Comparison of ENCODE assay signal across 8 cellular contexts in genomic region chr22:32528984-32529982, GRCh38. TPM values are rescaled to one million over a fixed set of nuclear protein-coding genes. Genes with fewer than 3 reads are reported as not detected.
A peak's percentile ranks its signal among the peaks of the same experiment; 100 is the strongest.
DNase-seq lines count a peak whose midpoint lies in the region; TF ChIP-seq lines count a peak whose summit lies in the region.

No MANE protein-coding gene starts in this region.

- H3K4me3 Mint-ChIP-seq in endothelial cell (ENCODE audit: unreplicated experiment): no peak overlapping the region

- no peaks in the 10 kb centered on the region for H3K36me3 Mint-ChIP-seq in endothelial cell (ENCODE audit: low read depth, unreplicated experiment)

- DNase-seq in NK-92 treated with Interleukin-12 subunit alpha and Interleukin-12 subunit beta, amount 100 ng/mL, for 24 hours (lab: John Stamatoyannopoulos, UW): peak; percentile 17
- DNase-seq in NK-92 (lab: John Stamatoyannopoulos, UW; ENCODE audit: unreplicated experiment) (no peak), NCI-H748 (lab: John Stamatoyannopoulos, UW; ENCODE audit: unreplicated experiment) (peak; percentile 43), endothelial cell (ENCODE audit: low spot score) (peak; percentile 85), mesenteric fat pad (ENCODE audit: low spot score) (peak; percentile 94), DMS79 treated with DMSO at 0.1 percent for 48 hours (lab: John Stamatoyannopoulos, UW) (no peak)
- DNase-seq in activated CD8-positive, alpha-beta memory T cell treated with anti-CD3 and anti-CD28 coated beads for 4 hours (ENCODE audit: low read depth in 2 of 2): peak; percentile 3 to 32
- peak; percentile 20 for DNase-seq in stimulated activated CD8-positive, alpha-beta memory T cell treated with anti-CD3 and anti-CD28 coated beads, Interleukin-12 subunit alpha, Interleukin-12 subunit beta, amount 100 ng/mL, for 24 hours (ENCODE audit: extremely low read depth)

- peak; percentile 93 for TF ChIP-seq CTCF in endothelial cell (IDR thresholded peaks at IDR 0.05; ENCODE audit: unreplicated experiment)

- H3K4me1 Mint-ChIP-seq in endothelial cell (ENCODE audit: unreplicated experiment): peaks cover 31% of the 10 kb centered on the region

- peak overlapping the region; percentile 39 for H3K27ac Mint-ChIP-seq in endothelial cell (ENCODE audit: unreplicated experiment)

- peaks cover 6% of the 10 kb centered on the region for H3K27me3 Mint-ChIP-seq in endothelial cell (ENCODE audit: unreplicated experiment)

- no peaks in the 10 kb centered on the region for H3K9me3 Mint-ChIP-seq in endothelial cell (ENCODE audit: unreplicated experiment)

RNA-seq across cellular contexts. Expression of gene FBXO7, which starts 54.7 kb away (rescaled TPM):
- total RNA-seq in endothelial cell (ENCODE audit: unreplicated experiment) (93.8 TPM), mesenteric fat pad (73.3 TPM)

Comparison
In these comparisons a context has a peak if more than half of its experiments do, and no peak if none do; other contexts are left out.
1. DNase-seq: peak in NK-92 treated with Interleukin-12 subunit alpha and Interleukin-12 subunit beta, amount 100 ng/mL, for 24 hours (single experiment), NCI-H748 (single experiment), activated CD8-positive, alpha-beta memory T cell treated with anti-CD3 and anti-CD28 coated beads for 4 hours (2 of 2), endothelial cell (single experiment), mesenteric fat pad (single experiment) and stimulated activated CD8-positive, alpha-beta memory T cell treated with anti-CD3 and anti-CD28 coated beads, Interleukin-12 subunit alpha, Interleukin-12 subunit beta, amount 100 ng/mL, for 24 hours (single experiment); none in NK-92 (single experiment) and DMS79 treated with DMSO at 0.1 percent for 48 hours (single experiment).